ENCODE assay signal across 1 cellular context in genomic region chr2:17879137-17879912, GRCh38.
TF ChIP-seq lines count a peak whose summit lies in the region.

No MANE protein-coding gene starts in this region.

TF ChIP-seq in HepG2, 621 proteins besides CTCF, POLR2A, EP300 and RAD21 (continued from another document and continues in another):
- TF ChIP-seq CCDC6 (CRISPR knock-in tag; IDR thresholded peaks at IDR 0.05) (no peak), ZFP91 (CRISPR knock-in tag; IDR thresholded peaks at IDR 0.05; ENCODE audit: borderline replicate concordance) (peak; percentile 27; the same call in 1 of the 2 replicates), ZBTB14 (CRISPR knock-in tag; IDR thresholded peaks at IDR 0.05) (no peak), NR2C2 (CRISPR knock-in tag; IDR thresholded peaks at IDR 0.05; ENCODE audit: borderline replicate concordance) (no peak), ZNF557 (CRISPR knock-in tag; IDR thresholded peaks at IDR 0.05) (0 out of 2 replicates have a peak, but pooled peaks have one; percentile 33), ZNF143 (CRISPR knock-in tag; IDR thresholded peaks at IDR 0.05) (no peak), STAT6 (CRISPR knock-in tag; IDR thresholded peaks at IDR 0.05; ENCODE audit: borderline replicate concordance) (no peak), MAFG (CRISPR knock-in tag; IDR thresholded peaks at IDR 0.05) (no peak), ZNF800 (CRISPR knock-in tag; IDR thresholded peaks at IDR 0.05) (peak; percentile 69; the same call in 1 of the 2 replicates), ZSCAN5A (CRISPR knock-in tag; IDR thresholded peaks at IDR 0.05; ENCODE audit: borderline replicate concordance) (no peak), LBX2 (CRISPR knock-in tag; IDR thresholded peaks at IDR 0.05; ENCODE audit: borderline replicate concordance) (no peak), PRDM15 (CRISPR knock-in tag; IDR thresholded peaks at IDR 0.05) (no peak), ZNF337 (CRISPR knock-in tag; IDR thresholded peaks at IDR 0.05; ENCODE audit: borderline replicate concordance, low read depth) (no peak), SPEN (CRISPR knock-in tag; IDR thresholded peaks at IDR 0.05; ENCODE audit: low read depth) (no peak), ZNF737 (CRISPR knock-in tag; IDR thresholded peaks at IDR 0.05; ENCODE audit: borderline replicate concordance) (no peak), ZNF513 (CRISPR knock-in tag; conservative IDR thresholded peaks at IDR 0.05) (no peak), ZNF17 (CRISPR knock-in tag; IDR thresholded peaks at IDR 0.05) (no peak), HNF4G (IDR thresholded peaks at IDR 0.05; ENCODE audit: borderline replicate concordance, low read depth, low read length) (no peak), HNF4G (CRISPR knock-in tag; IDR thresholded peaks at IDR 0.05; ENCODE audit: borderline replicate concordance, low read depth) (no peak), RXRA (CRISPR knock-in tag; IDR thresholded peaks at IDR 0.05) (no peak), NFE2L1 (CRISPR knock-in tag; IDR thresholded peaks at IDR 0.05; ENCODE audit: borderline replicate concordance) (no peak), ZNF282 (IDR thresholded peaks at IDR 0.05; ENCODE audit: partially characterized antibody) (no peak), ZNF687 (CRISPR knock-in tag; IDR thresholded peaks at IDR 0.05) (peak; percentile 38; the same call in 1 of the 2 replicates), ZFP36L1 (CRISPR knock-in tag; IDR thresholded peaks at IDR 0.05) (no peak), ZNF430 (CRISPR knock-in tag; IDR thresholded peaks at IDR 0.05) (no peak), ZSCAN31 (CRISPR knock-in tag; IDR thresholded peaks at IDR 0.05; ENCODE audit: low read depth) (no peak), SOX5 (CRISPR knock-in tag; IDR thresholded peaks at IDR 0.05; ENCODE audit: borderline replicate concordance) (no peak), ZNF598 (CRISPR knock-in tag; IDR thresholded peaks at IDR 0.05; ENCODE audit: borderline replicate concordance) (no peak), CSRNP2 (CRISPR knock-in tag; conservative IDR thresholded peaks at IDR 0.05; ENCODE audit: low read depth) (no peak), TAF15 (IDR thresholded peaks at IDR 0.05; ENCODE audit: low read depth, low read length, poor library complexity, severe bottlenecking) (no peak), MIER2 (CRISPR knock-in tag; IDR thresholded peaks at IDR 0.05) (no peak)
